27 cellular contexts compared by ENCODE assay signal in the genomic region with DNA sequence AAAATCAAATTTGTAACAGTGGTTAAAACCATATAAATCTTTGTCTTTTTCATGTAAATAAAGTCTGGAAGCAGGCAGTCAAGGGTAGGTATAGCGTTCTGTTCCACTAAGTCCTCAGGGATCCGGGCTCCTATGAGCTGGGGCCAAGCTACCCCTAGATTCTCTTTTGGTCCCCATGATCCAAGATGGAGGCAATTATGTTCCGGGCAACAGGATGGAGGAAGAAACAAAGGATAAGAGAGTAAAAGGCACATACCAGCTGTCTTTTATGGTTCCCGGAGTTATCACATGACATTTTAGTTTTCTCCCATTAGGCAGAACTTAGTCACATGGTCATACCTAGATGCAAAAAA.
"Had no signal": no experiment of that assay in that cellular context is flagged by ENCODE, and none has a peak within 500 bp of the region (broad histone marks: within the 10 kb centered on the region; RNA-seq: fewer than 3 reads in every experiment).

No MANE protein-coding gene starts in this region.

- DNase-seq: stimulated activated CD4-positive, alpha-beta T cell treated with anti-CD3 and anti-CD28 coated beads, Interleukin-2, amount 100 ng/mL, for 48 hours; stimulated activated CD4-positive, alpha-beta T cell treated with anti-CD3 and anti-CD28 coated beads, Interleukin-4, amount 100 ng/mL, for 1 hour; stimulated activated CD4-positive, alpha-beta T cell treated with anti-CD3 and anti-CD28 coated beads, Interleukin-4, amount 100 ng/mL, for 24 hours; stimulated activated CD4-positive, alpha-beta T cell treated with anti-CD3 and anti-CD28 coated beads, Interleukin-4, amount 100 ng/mL, for 4 hours; stimulated activated CD8-positive, alpha-beta memory T cell treated with anti-CD3 and anti-CD28 coated beads, Interleukin-4, amount 100 ng/mL, for 48 hours; stimulated activated naive B cell treated with anti-CD40 and anti-IgM and Interleukin-4, amounts not matched to agents 10 μg/mL and 1 μg/mL and 100 μg/mL, for 72 hours; stimulated activated naive CD4-positive, alpha-beta T cell; stimulated activated naive CD4-positive, alpha-beta T cell treated with Interleukin-2 at 50 U/mL for 16 hours; stimulated activated naive CD8-positive, alpha-beta T cell treated with anti-CD3 and anti-CD28 coated beads, Interleukin-15, amount 100 ng/mL, for 72 hours; stimulated activated naive CD8-positive, alpha-beta T cell treated with anti-CD3 and anti-CD28 coated beads, Interleukin-15, Interleukin-2, amounts not matched to agents 100 U/mL and 50 U/mL, for 24 hours; stomach; substantia nigra; testis; thyroid gland; tibial artery; transverse colon; trophoblast cell; upper lobe of left lung; upper lobe of right lung; uterus had no signal

- FAIRE-seq: urothelium cell line had no signal

- H3K27ac ChIP-seq: stomach, suprapubic skin, testis, thoracic aorta, thyroid gland, tibial artery, tibial nerve, transverse colon, upper lobe of left lung, upper lobe of right lung, uterus, vagina had no signal

- ATAC-seq: stimulated activated effector memory CD8-positive, alpha-beta T cell treated with anti-CD3 and anti-CD28 coated beads, Interleukin-12 subunit alpha, Interleukin-12 subunit beta, amount 100 ng/mL, for 72 hours; stimulated activated memory B cell treated with anti-CD40 and anti-IgM and Interleukin-4, amounts not matched to agents 10 μg/mL and 1 μg/mL and 100 μg/mL, for 72 hours; stimulated activated naive B cell treated with anti-CD40 and anti-IgM and Interleukin-4, amounts not matched to agents 10 μg/mL and 1 μg/mL and 100 μg/mL, for 72 hours; stimulated activated naive CD8-positive, alpha-beta T cell treated with anti-CD3 and anti-CD28 coated beads, Interleukin-15, amount 100 ng/mL, for 72 hours; stimulated activated naive CD8-positive, alpha-beta T cell treated with anti-CD3 and anti-CD28 coated beads, Interleukin-15, Interleukin-2, amounts not matched to agents 100 U/mL and 50 U/mL, for 24 hours; upper lobe of right lung had no signal

- H3K9me3 ChIP-seq: suprapubic skin, testis, thoracic aorta, thyroid gland, tibial artery, tibial nerve, transverse colon, upper lobe of left lung, upper lobe of right lung, uterus, vagina had no signal

- H3K4me1 ChIP-seq: stomach, testis, thyroid gland, tibial artery, tibial nerve, transverse colon, upper lobe of left lung, upper lobe of right lung, uterus, vagina had no signal

- H3K36me3 ChIP-seq: stomach, suprapubic skin, thoracic aorta, thyroid gland, tibial artery, tibial nerve, transverse colon, upper lobe of left lung, upper lobe of right lung, uterus, vagina had no signal

- H3K27me3 ChIP-seq: testis, thyroid gland, tibial nerve, transverse colon, upper lobe of left lung, vagina had no signal

- H3K4me3 ChIP-seq: stomach, suprapubic skin, testis, thoracic aorta, thyroid gland, tibial artery, tibial nerve, transverse colon, upper lobe of left lung, upper lobe of right lung, uterus, vagina had no signal
